1 cellular context compared by ENCODE assay signal in the genomic region with DNA sequence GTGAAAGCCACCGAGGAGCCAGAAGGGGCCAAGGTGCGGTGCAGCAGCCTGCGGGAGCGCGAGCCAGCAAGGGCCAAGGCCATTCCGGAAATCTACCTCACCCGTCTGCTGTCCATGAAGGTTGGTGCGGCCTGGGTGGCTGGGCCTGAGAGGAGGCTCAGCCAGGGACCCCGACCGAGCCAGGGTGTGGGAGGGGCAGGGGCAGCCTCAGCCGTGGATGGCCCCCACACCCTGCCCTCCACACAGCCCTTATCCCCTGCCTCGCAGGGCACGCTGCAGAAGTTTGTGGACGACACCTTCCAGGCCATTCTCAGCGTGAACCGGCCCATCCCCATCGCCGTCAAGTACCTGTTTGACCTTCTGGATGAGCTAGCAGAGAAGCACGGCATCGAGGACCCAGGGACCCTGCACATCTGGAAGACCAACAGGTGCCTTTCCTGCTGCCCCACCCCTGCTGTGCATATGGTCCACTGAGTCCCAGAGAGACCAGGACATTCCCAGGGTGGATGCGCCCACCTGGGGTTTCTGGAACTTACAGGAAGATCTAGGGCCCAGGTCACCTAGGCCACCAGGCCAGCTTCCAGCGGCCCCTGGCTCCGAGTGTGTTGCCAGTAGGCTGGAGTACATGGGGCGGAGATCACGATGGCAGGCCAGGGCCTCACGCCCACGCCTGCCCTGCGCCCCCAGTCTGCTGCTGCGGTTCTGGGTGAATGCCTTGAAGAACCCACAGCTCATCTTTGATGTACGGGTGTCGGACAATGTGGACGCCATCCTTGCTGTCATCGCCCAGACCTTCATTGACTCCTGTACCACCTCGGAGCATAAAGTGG.
TF ChIP-seq lines count a peak whose summit lies in the region.

No MANE protein-coding gene starts in this region.

TF ChIP-seq in IMR-90, 13 proteins besides CTCF, POLR2A, EP300 and RAD21:
- TF ChIP-seq FOS (IDR thresholded peaks at IDR 0.05; ENCODE audit: low read depth, low read length) (no peak), CHD1 (IDR thresholded peaks at IDR 0.05; ENCODE audit: low read depth, low read length) (no peak), ELK1 (IDR thresholded peaks at IDR 0.05; ENCODE audit: borderline replicate concordance, low read depth, low read length) (no peak), MAZ (IDR thresholded peaks at IDR 0.05; ENCODE audit: borderline replicate concordance, low read depth, low read length) (no peak), SMC3 (IDR thresholded peaks at IDR 0.05; ENCODE audit: low read depth, low read length) (no peak), NFE2L2 (IDR thresholded peaks at IDR 0.05; ENCODE audit: low read depth, low read length) (no peak), MAFK (IDR thresholded peaks at IDR 0.05; ENCODE audit: low read depth, low read length) (no peak)
- TF ChIP-seq, protein P1, sequence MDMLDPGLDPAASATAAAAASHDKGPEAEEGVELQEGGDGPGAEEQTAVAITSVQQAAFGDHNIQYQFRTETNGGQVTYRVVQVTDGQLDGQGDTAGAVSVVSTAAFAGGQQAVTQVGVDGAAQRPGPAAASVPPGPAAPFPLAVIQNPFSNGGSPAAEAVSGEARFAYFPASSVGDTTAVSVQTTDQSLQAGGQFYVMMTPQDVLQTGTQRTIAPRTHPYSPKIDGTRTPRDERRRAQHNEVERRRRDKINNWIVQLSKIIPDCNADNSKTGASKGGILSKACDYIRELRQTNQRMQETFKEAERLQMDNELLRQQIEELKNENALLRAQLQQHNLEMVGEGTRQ (IDR thresholded peaks at IDR 0.05; ENCODE audit: low read depth, low read length): no peak
TF ChIP-seq in IMR-90: peak in this region for 0.
